Comparison of ENCODE assay signal across 19 cellular contexts in the genomic region with DNA sequence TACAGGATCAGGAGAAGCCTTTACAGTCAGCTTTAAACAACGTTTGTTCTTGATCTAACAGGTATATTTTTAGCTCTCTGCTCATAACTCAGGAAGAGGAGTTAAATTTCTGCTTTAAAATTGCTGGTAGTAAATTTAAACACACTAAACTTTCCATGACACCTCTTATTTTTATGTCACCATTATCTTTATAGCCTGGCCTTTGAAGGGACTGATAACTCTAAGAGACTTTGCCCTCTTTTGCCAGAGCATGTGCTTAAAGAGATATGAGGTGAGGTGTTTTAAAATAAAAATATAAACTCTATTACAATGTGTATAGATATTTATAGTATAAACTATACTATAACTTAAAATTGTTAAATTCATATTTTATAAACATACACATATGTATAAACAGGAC.
"Had no signal": no experiment of that assay in that cellular context is flagged by ENCODE, and none has a peak within 500 bp of the region (broad histone marks: within the 10 kb centered on the region; RNA-seq: fewer than 3 reads in every experiment).

No MANE protein-coding gene starts in this region.

- H3K4me3 ChIP-seq: esophagus muscularis mucosa, gastroesophageal sphincter, heart left ventricle, sigmoid colon, spleen, thyroid gland, vagina had no signal

- DNase-seq: activated CD4-positive, alpha-beta T cell treated with anti-CD3 and anti-CD28 coated beads, Interleukin-2, amount 50 U/mL, for 4 hours; activated effector memory CD4-positive, alpha-beta T cell treated with anti-CD3 and anti-CD28 coated beads, Interleukin-2, amount 50 U/mL, for 16 hours; activated naive CD4-positive, alpha-beta T cell treated with anti-CD3 and anti-CD28 coated beads, Interleukin-2, amount 50 U/mL, for 16 hours; activated T-cell treated with anti-CD3 and anti-CD28 coated beads, Interleukin-2, amount 50 U/mL, for 72 hours; aorta; brain microvascular endothelial cell; cortex of kidney; effector CD4-positive, alpha-beta T cell; heart left ventricle; kidney glomerular epithelial cell; mesenchymal stem cell; sigmoid colon; spleen; stimulated activated naive CD4-positive, alpha-beta T cell; thyroid gland had no signal

- H3K27me3 ChIP-seq: brain microvascular endothelial cell, esophagus muscularis mucosa, gastroesophageal sphincter, heart left ventricle, sigmoid colon, spleen, thyroid gland, vagina had no signal

- ATAC-seq: activated T-cell treated with anti-CD3 and anti-CD28 coated beads, Interleukin-2, amount 50 U/mL, for 72 hours; gastroesophageal sphincter; natural killer cell treated with Interleukin-12 subunit alpha and Interleukin-12 subunit beta and Interleukin-15 and Interleukin-18, amount 100 ng/mL, for 72 hours had no signal

- H3K27ac ChIP-seq: brain microvascular endothelial cell, esophagus muscularis mucosa, gastroesophageal sphincter, heart left ventricle, sigmoid colon, spleen, thyroid gland, vagina had no signal

- H3K9me3 ChIP-seq: esophagus muscularis mucosa, gastroesophageal sphincter, heart left ventricle, sigmoid colon, thyroid gland, vagina had no signal

- H3K36me3 ChIP-seq: brain microvascular endothelial cell, esophagus muscularis mucosa, gastroesophageal sphincter, heart left ventricle, sigmoid colon, spleen, thyroid gland, vagina had no signal

- H3K4me1 ChIP-seq: esophagus muscularis mucosa, gastroesophageal sphincter, heart left ventricle, sigmoid colon, spleen, thyroid gland, vagina had no signal
